8 cellular contexts compared by ENCODE assay signal in genomic region chr3:33658971-33659848, GRCh38. TPM values are rescaled to one million over a fixed set of nuclear protein-coding genes. Genes with fewer than 3 reads are reported as not detected.
DNase-seq lines count a peak whose midpoint lies in the region; ATAC-seq, FAIRE-seq and TF ChIP-seq lines count a peak whose summit lies in the region.

No MANE protein-coding gene starts in this region.

- peak in 1 of 5 donors; percentile 12 for DNase-seq in CD4-positive, alpha-beta memory T cell
- DNase-seq in NCI-H2171 (lab: John Stamatoyannopoulos, UW) (peak; percentile 53), frontal cortex (ENCODE audit: low spot score in 2 of 2) (peak; percentile 52 to 69), natural killer cell (peak; percentile 39), OCI-M2 (lab: John Stamatoyannopoulos, UW; ENCODE audit: unreplicated experiment) (no peak)

- peak overlapping the region in 3 of 7 donors; percentile 20 to 43 (median 32) for H3K27ac Mint-ChIP-seq in CD4-positive, alpha-beta memory T cell
- H3K27ac Mint-ChIP-seq in activated naive CD4-positive, alpha-beta T cell treated with anti-CD3 and anti-CD28 coated beads, Interleukin-2, amount 50 U/mL, for 24 hours, result no peak overlapping the region
- H3K27ac Mint-ChIP-seq in natural killer cell, result peak overlapping the region; percentile 63 to 72

- H3K4me3 Mint-ChIP-seq in CD4-positive, alpha-beta memory T cell, result peak overlapping the region in 6 of 8 donors; percentile 15 to 65 (median 40)
- peak overlapping the region; percentile 75 for H3K4me3 Mint-ChIP-seq in activated naive CD4-positive, alpha-beta T cell treated with anti-CD3 and anti-CD28 coated beads, Interleukin-2, amount 50 U/mL, for 24 hours
- peak overlapping the region; percentile 88 for H3K4me3 Mint-ChIP-seq in natural killer cell

- ATAC-seq in GM19035 (IDR thresholded peaks at IDR 0.05; ENCODE audit: unreplicated experiment), result peak; percentile 69
- ATAC-seq in HG03108 (IDR thresholded peaks at IDR 0.05; ENCODE audit: unreplicated experiment), result peak; percentile 94
- peak; percentile 85 to 92 (median 87) for ATAC-seq in natural killer cell

- no peaks in the 10 kb centered on the region for H3K4me1 ChIP-seq in CD4-positive, alpha-beta memory T cell (ENCODE audit: insufficient read depth, low read length)

- TF ChIP-seq CTCF in natural killer cell (IDR thresholded peaks at IDR 0.05), result no peak

- no peak overlapping the region for H3K4me3 ChIP-seq in CD4-positive, alpha-beta memory T cell (ENCODE audit: low read length in 2 of 2)

- POLR2A ChIA-PET in CD4-positive, alpha-beta memory T cell (lab: Charles Lee; ENCODE audit: partially characterized antibody), result no interaction called here

- H3K4me1 Mint-ChIP-seq in CD4-positive, alpha-beta memory T cell, result peaks cover 15 to 31% (median 17%) of the 10 kb centered on the region in 4 donors
- H3K4me1 Mint-ChIP-seq in activated naive CD4-positive, alpha-beta T cell treated with anti-CD3 and anti-CD28 coated beads, Interleukin-2, amount 50 U/mL, for 24 hours, result peaks cover 57% of the 10 kb centered on the region
- peaks cover 34% of the 10 kb centered on the region in 2 donors for H3K4me1 Mint-ChIP-seq in natural killer cell

- CTCF ChIA-PET in CD4-positive, alpha-beta memory T cell (lab: Charles Lee; ENCODE audit: partially characterized antibody), result interaction anchor here (1.0 to 2.4 kb wide), 3 partner anchors 14 to 128 kb away, joined by 3 to 6 read pairs (median 3); no protein-coding TSS in a partner anchor

- no peaks in the 10 kb centered on the region for H3K9me3 ChIP-seq in CD4-positive, alpha-beta memory T cell (ENCODE audit: control insufficient read depth in 1 of 2, low read length in 2 of 2)

- H3K36me3 Mint-ChIP-seq in CD4-positive, alpha-beta memory T cell, result peaks cover 9 to 17% of the 10 kb centered on the region in 2 donors
- peaks cover 8% of the 10 kb centered on the region for H3K36me3 Mint-ChIP-seq in activated naive CD4-positive, alpha-beta T cell treated with anti-CD3 and anti-CD28 coated beads, Interleukin-2, amount 50 U/mL, for 24 hours
- no peaks in the 10 kb centered on the region for H3K36me3 Mint-ChIP-seq in natural killer cell

- no peak overlapping the region for H3K27ac ChIP-seq in CD4-positive, alpha-beta memory T cell (ENCODE audit: low read depth, low read length)

- no peaks in the 10 kb centered on the region for H3K36me3 ChIP-seq in CD4-positive, alpha-beta memory T cell (ENCODE audit: insufficient read depth, low read length)

- H3K9me3 Mint-ChIP-seq in CD4-positive, alpha-beta memory T cell, result no peaks in the 10 kb centered on the region
- H3K9me3 Mint-ChIP-seq in activated naive CD4-positive, alpha-beta T cell treated with anti-CD3 and anti-CD28 coated beads, Interleukin-2, amount 50 U/mL, for 24 hours, result no peaks in the 10 kb centered on the region
- H3K9me3 Mint-ChIP-seq in natural killer cell, result no peaks in the 10 kb centered on the region

- H3K27me3 Mint-ChIP-seq in CD4-positive, alpha-beta memory T cell, result no peaks in the 10 kb centered on the region
- H3K27me3 Mint-ChIP-seq in activated naive CD4-positive, alpha-beta T cell treated with anti-CD3 and anti-CD28 coated beads, Interleukin-2, amount 50 U/mL, for 24 hours, result no peaks in the 10 kb centered on the region
- H3K27me3 Mint-ChIP-seq in natural killer cell (ENCODE audit: low read depth in 2 of 2), result no peaks in the 10 kb centered on the region

- H3K27me3 ChIP-seq in CD4-positive, alpha-beta memory T cell (ENCODE audit: insufficient read depth, low read length), result no peaks in the 10 kb centered on the region

- intact Hi-C loops in CD4-positive, alpha-beta memory T cell (cut with micrococcal nuclease), result no loop called here
- intact Hi-C loops in natural killer cell (cut with micrococcal nuclease), result loop anchor here (1.0 to 5.0 kb wide), 2 partner anchors 58 to 217 kb away; partner anchors contain the start of gene UBP1

- FAIRE-seq in frontal cortex (lab: Jason Lieb, UNC), result peak; percentile 75

RNA-seq across cellular contexts. Expression of gene CLASP2, which starts 58.8 kb away (rescaled TPM):
- 10 to 100 TPM; 62.1 to 63.0 TPM for total RNA-seq in CD4-positive, alpha-beta memory T cell
- polyA plus RNA-seq in CD4-positive, alpha-beta memory T cell, result 10 to 100 TPM in 1 of 2 donors, 1 to 10 TPM in 1; 9.0 to 20.0 TPM
- total RNA-seq in frontal cortex (1,092 TPM), natural killer cell (100 to 1,000 TPM in 1 of 3 donors, 10 to 100 TPM in 2; 93.8 to 109 (median 99.3) TPM)
